In the genomic region with DNA sequence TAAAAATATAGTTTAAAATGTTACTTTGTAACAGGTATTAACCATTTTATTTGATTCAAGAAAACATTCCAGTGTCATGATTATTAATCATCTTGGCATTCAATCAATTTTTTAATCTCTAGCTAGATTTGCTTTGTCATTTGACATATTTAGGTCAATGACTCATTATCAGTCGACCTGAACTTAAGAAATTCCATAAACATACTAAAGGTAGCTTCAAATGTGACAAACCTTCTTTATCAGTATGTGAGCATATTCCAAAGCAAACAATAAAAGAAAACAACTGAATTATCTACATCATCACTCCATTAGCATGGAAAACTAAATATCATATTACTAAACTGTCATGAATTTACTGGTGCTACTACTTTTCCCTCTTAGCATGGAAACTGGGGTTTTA, we compare ENCODE assay signal across 18 cellular contexts. TPM values are rescaled to one million over a fixed set of nuclear protein-coding genes. Genes with fewer than 3 reads are reported as not detected.
DNase-seq lines count a peak whose midpoint lies in the region; ATAC-seq and TF ChIP-seq lines count a peak whose summit lies in the region.
"Had no signal": no experiment of that assay in that cellular context is flagged by ENCODE, and none has a peak within 500 bp of the region (broad histone marks: within the 10 kb centered on the region; RNA-seq: fewer than 3 reads in every experiment).

No MANE protein-coding gene starts in this region.

- H3K36me3 ChIP-seq in adipocyte (ENCODE audit: control insufficient read depth, insufficient read depth, low read length, severe bottlenecking) (peaks cover 81% of the 10 kb centered on the region), vagina (peaks cover 0 to 41% of the 10 kb centered on the region in 2 donors)
- H3K36me3 ChIP-seq: ovary had no signal

- TF ChIP-seq POLR2A in vagina (IDR thresholded peaks at IDR 0.05): no peak

- DNase-seq in HS-27A (ENCODE audit: low read depth) (peak; percentile 29), adipocyte (ENCODE audit: low read depth) (peak; percentile 13), fibroblast of pulmonary artery (ENCODE audit: low read depth) (peak; percentile 40), renal cortical epithelial cell (ENCODE audit: low read depth) (peak; percentile 69), vagina (ENCODE audit: extremely low spot score in 2 of 2) (no peak)
- DNase-seq in activated T-cell treated with anti-CD3 and anti-CD28 coated beads, Interleukin-2, amount 50 U/mL, for 4 hours: no peak
- DNase-seq: activated gamma-delta T cell; islet precursor cell; Kasumi-1; mucosa of descending colon; NCI-H146; NCI-H510A; ovary; stimulated activated CD4-positive, alpha-beta T cell treated with anti-CD3 and anti-CD28 coated beads, Interleukin-12 subunit alpha, Interleukin-12 subunit beta, amount 100 ng/mL, for 4 hours; stomach; WERI-Rb-1 had no signal

- no peaks in the 10 kb centered on the region for H3K9me3 ChIP-seq in adipocyte (ENCODE audit: control insufficient read depth, low read length)
- H3K9me3 ChIP-seq in vagina: no peaks in the 10 kb centered on the region
- H3K9me3 ChIP-seq: mucosa of descending colon, stomach had no signal

- H3K4me3 Mint-ChIP-seq in activated T-cell treated with anti-CD3 and anti-CD28 coated beads, Interleukin-2, amount 50 U/mL, for 4 hours: no peak overlapping the region

- H3K27me3 Mint-ChIP-seq in activated T-cell treated with anti-CD3 and anti-CD28 coated beads, Interleukin-2, amount 50 U/mL, for 4 hours (ENCODE audit: low read depth): no peaks in the 10 kb centered on the region

- no peak overlapping the region for H3K27ac ChIP-seq in vagina
- H3K27ac ChIP-seq: cardiac muscle cell, ovary, stomach, WERI-Rb-1 had no signal

- TF ChIP-seq CTCF in fibroblast of pulmonary artery (IDR thresholded peaks at IDR 0.05; ENCODE audit: low read length, missing control alignments) (no peak), vagina (IDR thresholded peaks at IDR 0.05) (no peak)

- H3K36me3 Mint-ChIP-seq in activated T-cell treated with anti-CD3 and anti-CD28 coated beads, Interleukin-2, amount 50 U/mL, for 4 hours (ENCODE audit: insufficient read depth): peaks cover 43% of the 10 kb centered on the region

- peaks cover 4% of the 10 kb centered on the region for H3K4me1 Mint-ChIP-seq in activated T-cell treated with anti-CD3 and anti-CD28 coated beads, Interleukin-2, amount 50 U/mL, for 4 hours (ENCODE audit: low read depth)

- H3K9ac ChIP-seq in adipocyte (ENCODE audit: low read length): no peak overlapping the region

- H3K4me1 ChIP-seq in adipocyte (ENCODE audit: control insufficient read depth, insufficient read depth, low read length) (peaks cover 5% of the 10 kb centered on the region), vagina (no peaks in the 10 kb centered on the region)

- no peak overlapping the region for H3K4me3 ChIP-seq in adipocyte (ENCODE audit: low read length)
- no peak overlapping the region for H3K4me3 ChIP-seq in fibroblast of pulmonary artery (replicated peaks; ENCODE audit: low read depth, low read length)
- no peak overlapping the region for H3K4me3 ChIP-seq in vagina
- H3K4me3 ChIP-seq: cardiac muscle cell, mucosa of descending colon, ovary, stomach had no signal

- no peak for ATAC-seq in activated T-cell treated with anti-CD3 and anti-CD28 coated beads, Interleukin-2, amount 50 U/mL, for 4 hours
- no peak for ATAC-seq in HG02678 (IDR thresholded peaks at IDR 0.05; ENCODE audit: unreplicated experiment)
- ATAC-seq: mucosa of descending colon had no signal

- H3K9me3 Mint-ChIP-seq in activated T-cell treated with anti-CD3 and anti-CD28 coated beads, Interleukin-2, amount 50 U/mL, for 4 hours: peaks cover 6% of the 10 kb centered on the region

- intact Hi-C loops in vagina (cut with DNase I): no loop called here

- H3K27me3 ChIP-seq in adipocyte (replicated peaks; ENCODE audit: control insufficient read depth, insufficient read depth, low read length) (no peaks in the 10 kb centered on the region), vagina (no peaks in the 10 kb centered on the region)
- H3K27me3 ChIP-seq: cardiac muscle cell, ovary, stomach had no signal

RNA-seq across cellular contexts. Expression of a gene that starts 50.8 kb away (rescaled TPM):
- total RNA-seq in renal cortical epithelial cell (24.5 and 40.3 TPM in 2 replicates), vagina (30.7 TPM)
- total RNA-seq in activated T-cell treated with anti-CD3 and anti-CD28 coated beads, Interleukin-2, amount 50 U/mL, for 4 hours: 1 to 10 TPM; 4.7 to 7.4 (median 7.2) TPM

Comparison
In these comparisons a context has a peak if more than half of its experiments do, and no peak if none do; other contexts are left out.
1. DNase-seq: peak in HS-27A (single experiment), adipocyte (single experiment), fibroblast of pulmonary artery (single experiment) and renal cortical epithelial cell (single experiment); none in vagina (0 of 2) and activated T-cell treated with anti-CD3 and anti-CD28 coated beads, Interleukin-2, amount 50 U/mL, for 4 hours (single experiment).